Comparison of ENCODE assay signal across 8 cellular contexts in genomic region chr3:51682079-51682478, GRCh38. TPM values are rescaled to one million over a fixed set of nuclear protein-coding genes. Genes with fewer than 3 reads are reported as not detected.
DNase-seq lines count a peak whose midpoint lies in the region; ATAC-seq, FAIRE-seq and TF ChIP-seq lines count a peak whose summit lies in the region.

No MANE protein-coding gene starts in this region.

- peak; percentile 98 for FAIRE-seq in HepG2 (lab: Jason Lieb, UNC)

- CTCF ChIA-PET in HepG2 (lab: Yijun Ruan, JAX; ENCODE audit: low intra/inter-chr PET ratio, low total read pairs), result interaction anchor here (1.0 to 2.1 kb wide), 5 partner anchors 13 to 291 kb away, joined by 3 to 11 read pairs (median 10); partner anchors contain the start of gene RBM15B

- no peak overlapping the region for H3K4me3 ChIP-seq in HepG2 (replicated peaks in 1 of 3; ENCODE audit: insufficient read depth in 1 of 3, low read depth in 2 of 3, low read length in 3 of 3)

- no peaks in the 10 kb centered on the region for H3K27me3 ChIP-seq in HepG2 (ENCODE audit: control insufficient read depth in 1 of 2, insufficient read depth in 2 of 2, low read length in 2 of 2)

- H4K20me1 ChIP-seq in HepG2 (ENCODE audit: insufficient read depth, low read length), result peaks cover 4% of the 10 kb centered on the region; the same call in 1 of the 2 replicates

- H3K36me3 ChIP-seq in HepG2 (replicated peaks in 1 of 2; ENCODE audit: control insufficient read depth in 1 of 2, insufficient read depth in 2 of 2, low read length in 2 of 2), result peaks cover 18 to 39% of the 10 kb centered on the region in 2 experiments

- peak; percentile 64 for DNase-seq in AG09319 (ENCODE audit: extremely low read depth, low read depth)
- peak; percentile 69 for DNase-seq in NCI-H2227 treated with DMSO at 0.1 percent for 48 hours (lab: John Stamatoyannopoulos, UW)
- DNase-seq in cerebellum (ENCODE audit: low spot score), result peak; percentile 84
- peak; percentile 81 for DNase-seq in HepG2 (ENCODE audit: low spot score)
- peak; percentile 30 to 54 (median 52) for DNase-seq in stimulated activated CD4-positive, alpha-beta T cell treated with anti-CD3 and anti-CD28 coated beads, TNF-alpha, amount 100 ng/mL, for 1 hour (ENCODE audit: low read depth in 3 of 3, low spot score in 1 of 3)

- no peak overlapping the region for H3K9ac ChIP-seq in HepG2 (ENCODE audit: insufficient read depth, low read depth, low read length)

- peak; percentile 85 for ATAC-seq in GM18519 (IDR thresholded peaks at IDR 0.05; ENCODE audit: low FRiP score, unreplicated experiment)
- peak; percentile 76 for ATAC-seq in HG03045 (IDR thresholded peaks at IDR 0.05; ENCODE audit: unreplicated experiment)
- ATAC-seq in activated CD4-positive, CD25-positive, alpha-beta regulatory T cell treated with anti-CD3 and anti-CD28 coated beads, Interleukin-2, amount 50 U/mL, for 24 hours, result peak; percentile 75 to 77
- ATAC-seq in HepG2, result peak; percentile 93

- H3K4me1 ChIP-seq in HepG2 (ENCODE audit: insufficient read depth, low read length), result 0 out of 2 replicates have a peak, but pooled peaks cover 12% of the 10 kb centered on the region

- no peaks in the 10 kb centered on the region for H3K9me3 ChIP-seq in HepG2 (ENCODE audit: low read length)

- H2AFZ ChIP-seq in HepG2 (ENCODE audit: low read length), result no peak overlapping the region

- TF ChIP-seq POLR2A in HepG2 (IDR thresholded peaks at IDR 0.05; ENCODE audit: insufficient read depth in 1 of 2, low read depth in 2 of 2, low read length in 2 of 2), result no peak

- intact Hi-C loops in HepG2 (cut with micrococcal nuclease; ENCODE audit: unreplicated experiment), result loop anchor here (1.0 kb wide), 1 partner anchor 44 kb away; no protein-coding TSS in a partner anchor

- TF ChIP-seq RAD21 in HepG2 (CRISPR knock-in tag; IDR thresholded peaks at IDR 0.05), result peak; percentile 73

- peaks cover 3% of the 10 kb centered on the region for H3K79me2 ChIP-seq in HepG2 (ENCODE audit: insufficient read depth, low read length)

- no peak overlapping the region for H3K4me2 ChIP-seq in HepG2 (ENCODE audit: low read depth, low read length)

- WGBS in HepG2 (ENCODE audit: low lambda C conversion rate), result 16% methylated on average over 3 of the region's 4 CpGs

- no peak for TF ChIP-seq EP300 in HepG2 (IDR thresholded peaks at IDR 0.05; ENCODE audit: low read depth in 2 of 2, low read length in 2 of 2)
- no peak for TF ChIP-seq EP300 in HepG2 (CRISPR knock-in tag; IDR thresholded peaks at IDR 0.05; ENCODE audit: borderline replicate concordance)

- H3K27ac ChIP-seq in HepG2 (ENCODE audit: extremely low read length, insufficient read depth, low read length), result no peak overlapping the region

- TF ChIP-seq CTCF in AG09319 (IDR thresholded peaks at IDR 0.05; ENCODE audit: low read depth, low read length) (peak; percentile 82), HepG2 (CRISPR knock-in tag; IDR thresholded peaks at IDR 0.05) (peak; percentile 92)

- in situ Hi-C loops in HepG2 (cut with HindIII; ENCODE audit: extremely low pct_ligation_motif_present, low pct_unique_long_range_greater_than_20kb), result loop anchor here (5.0 kb wide), 1 partner anchor 45 kb away; no protein-coding TSS in a partner anchor

- BruUV-seq in HepG2 (replicated peaks; lab: Mats Ljungman, UMichigan), result no TSS peak

- POLR2A ChIA-PET in HepG2 (lab: Yijun Ruan, JAX), result interaction anchor here (1.0 to 2.6 kb wide), 3 partner anchors 8 to 180 kb away, joined by 4 to 13 read pairs (median 5); no protein-coding TSS in a partner anchor

TF ChIP-seq in HepG2, 621 proteins besides CTCF, POLR2A, EP300 and RAD21 (continues in another document):
- TF ChIP-seq TERF1 (CRISPR knock-in tag; IDR thresholded peaks at IDR 0.05), result no peak
- TF ChIP-seq BCLAF1 (IDR thresholded peaks at IDR 0.05), result no peak
- TF ChIP-seq THAP11 (CRISPR knock-in tag; IDR thresholded peaks at IDR 0.05), result peak; percentile 36; the same call in 1 of the 2 replicates
- peak; percentile 48 for TF ChIP-seq XRCC5 (optimal IDR thresholded peaks at IDR 0.05; ENCODE audit: low read length)

RNA-seq across cellular contexts. Expression of gene TEX264, which starts 11.0 kb away (rescaled TPM):
- 12.2 TPM for total RNA-seq in cerebellum
- total RNA-seq in HepG2 (2016; rRNA removed; fragmentation: Illumina TruSeq; extraction: Trizol), result 18.8 and 35.2 TPM in 2 replicates
- 17.1 and 21.8 TPM in 2 replicates for total RNA-seq in HepG2 (2016; cell fraction: cytosol; rRNA removed; fragmentation: Illumina TruSeq; extraction: Trizol; ENCODE audit: low read depth)
- total RNA-seq in HepG2 (2016; cell fraction: insoluble cytoplasmic fraction; rRNA removed; fragmentation: Illumina TruSeq; extraction: Trizol), result 21.1 and 37.8 TPM in 2 replicates
- total RNA-seq in HepG2 (2016; cell fraction: membrane; rRNA removed; fragmentation: Illumina TruSeq; extraction: Trizol), result 21.4 and 24.5 TPM in 2 replicates
- 32.3 and 33.9 TPM in 2 replicates for total RNA-seq in HepG2 (2016; cell fraction: nucleus; rRNA removed; fragmentation: Illumina TruSeq; extraction: Trizol)
- 52.1 and 59.2 TPM in 2 replicates for polyA plus RNA-seq in HepG2 (2011; rRNA removed)
- polyA plus RNA-seq in HepG2 (2011; cell fraction: cytosol; rRNA removed), result 63.4 and 75.9 TPM in 2 replicates
- 42.5 and 44.4 TPM in 2 replicates for polyA plus RNA-seq in HepG2 (2011; cell fraction: nucleus; rRNA removed)
- 22.0 and 25.2 TPM in 2 replicates for polyA plus RNA-seq in HepG2 (2012)
- 20.4 and 25.7 TPM in 2 replicates for polyA plus RNA-seq in HepG2 (2016; cell fraction: cytosol; fragmentation: Illumina TruSeq; extraction: Trizol; ENCODE audit: low read depth)
- 23.5 and 26.8 TPM in 2 replicates for polyA plus RNA-seq in HepG2 (2016; cell fraction: insoluble cytoplasmic fraction; fragmentation: Illumina TruSeq; extraction: Trizol; ENCODE audit: low read depth)
- polyA plus RNA-seq in HepG2 (2016; cell fraction: membrane; fragmentation: Illumina TruSeq; extraction: Trizol; ENCODE audit: low read depth), result 21.8 and 22.3 TPM in 2 replicates
- polyA plus RNA-seq in HepG2 (2016; cell fraction: nucleus; fragmentation: Illumina TruSeq; extraction: Trizol; ENCODE audit: insufficient read depth, low read depth), result 54.4 and 73.2 TPM in 2 replicates
- 115 and 158 TPM in 2 replicates for polyA minus RNA-seq in HepG2 (2011; rRNA and poly(A)+ RNA removed; ENCODE audit: low replicate concordance)
- 28.8 and 28.9 TPM in 2 replicates for polyA minus RNA-seq in HepG2 (2011; cell fraction: cytosol; rRNA and poly(A)+ RNA removed)
- polyA minus RNA-seq in HepG2 (2011; cell fraction: nucleus; rRNA and poly(A)+ RNA removed), result 9.1 and 11.6 TPM in 2 replicates

RNA-seq across cellular contexts. Expression of gene GRM2, which starts 24.8 kb away (rescaled TPM):
- 9.4 TPM for total RNA-seq in cerebellum
- 0.07 TPM in 1 of 2 replicates, not detected in the other for total RNA-seq in HepG2 (2016; rRNA removed; fragmentation: Illumina TruSeq; extraction: Trizol)
- total RNA-seq in HepG2 (2016; cell fraction: cytosol; rRNA removed; fragmentation: Illumina TruSeq; extraction: Trizol; ENCODE audit: low read depth), result not detected in 2 replicates
- 0.06 TPM in 1 of 2 replicates, not detected in the other for total RNA-seq in HepG2 (2016; cell fraction: insoluble cytoplasmic fraction; rRNA removed; fragmentation: Illumina TruSeq; extraction: Trizol)
- total RNA-seq in HepG2 (2016; cell fraction: membrane; rRNA removed; fragmentation: Illumina TruSeq; extraction: Trizol), result 0.03 TPM in 1 of 2 replicates, not detected in the other
- 0.06 TPM in 1 of 2 replicates, not detected in the other for total RNA-seq in HepG2 (2016; cell fraction: nucleus; rRNA removed; fragmentation: Illumina TruSeq; extraction: Trizol)
- polyA plus RNA-seq in HepG2 (2011; rRNA removed), result 0.04 and 0.05 TPM in 2 replicates
- polyA plus RNA-seq in HepG2 (2011; cell fraction: cytosol; rRNA removed), result 0.04 TPM in 1 of 2 replicates, not detected in the other
- 0.14 and 0.24 TPM in 2 replicates for polyA plus RNA-seq in HepG2 (2011; cell fraction: nucleus; rRNA removed)
- polyA plus RNA-seq in HepG2 (2012), result 0.09 and 0.16 TPM in 2 replicates
- not detected in 2 replicates for polyA plus RNA-seq in HepG2 (2016; cell fraction: cytosol; fragmentation: Illumina TruSeq; extraction: Trizol; ENCODE audit: low read depth)
- not detected in 2 replicates for polyA plus RNA-seq in HepG2 (2016; cell fraction: insoluble cytoplasmic fraction; fragmentation: Illumina TruSeq; extraction: Trizol; ENCODE audit: low read depth)
- polyA plus RNA-seq in HepG2 (2016; cell fraction: membrane; fragmentation: Illumina TruSeq; extraction: Trizol; ENCODE audit: low read depth), result not detected in 2 replicates
- polyA plus RNA-seq in HepG2 (2016; cell fraction: nucleus; fragmentation: Illumina TruSeq; extraction: Trizol; ENCODE audit: insufficient read depth, low read depth), result 0.12 TPM in 1 of 2 replicates, not detected in the other
- 0.19 and 0.22 TPM in 2 replicates for polyA minus RNA-seq in HepG2 (2011; rRNA and poly(A)+ RNA removed; ENCODE audit: low replicate concordance)
- polyA minus RNA-seq in HepG2 (2011; cell fraction: cytosol; rRNA and poly(A)+ RNA removed), result not detected in 2 replicates
- 0.50 and 0.52 TPM in 2 replicates for polyA minus RNA-seq in HepG2 (2011; cell fraction: nucleus; rRNA and poly(A)+ RNA removed)
